35 cellular contexts compared by ENCODE assay signal in the genomic region with DNA sequence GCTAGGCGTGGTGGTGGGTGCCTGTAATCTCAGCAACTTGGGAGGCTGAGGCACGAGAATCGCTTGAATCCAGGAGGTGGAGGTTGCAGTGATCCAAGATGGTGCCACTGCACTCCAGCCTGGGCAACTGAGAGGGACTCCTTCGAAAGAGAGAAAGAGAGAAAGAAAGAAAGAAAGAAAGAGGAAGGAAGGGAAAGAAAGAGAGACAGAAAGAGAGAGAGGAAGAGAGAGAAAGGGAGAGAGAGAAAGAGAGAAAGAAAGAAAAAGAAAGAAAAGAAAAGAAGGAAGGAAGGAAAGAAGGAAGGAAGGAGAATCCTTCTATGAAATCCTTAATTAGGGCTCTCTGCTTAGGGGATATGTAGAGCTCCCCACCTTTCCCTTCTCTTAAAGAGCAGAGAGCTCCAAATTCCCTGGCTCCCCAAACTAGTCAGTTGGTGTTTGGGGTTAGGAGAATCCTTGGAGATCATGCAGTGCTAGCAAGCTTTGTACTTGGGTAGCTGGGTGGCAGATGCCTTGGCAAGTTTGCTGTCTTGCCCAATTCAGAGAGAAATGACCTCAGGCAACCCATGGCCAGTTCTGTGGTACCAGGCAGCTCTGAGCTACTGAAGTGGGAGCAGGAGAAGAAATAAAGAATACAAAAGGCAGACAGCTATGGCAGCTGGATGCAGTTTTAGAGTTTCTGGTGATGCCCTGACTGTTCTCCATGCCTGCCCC. TPM values are rescaled to one million over a fixed set of nuclear protein-coding genes. Genes with fewer than 3 reads are reported as not detected.
"Had no signal": no experiment of that assay in that cellular context is flagged by ENCODE, and none has a peak within 500 bp of the region (broad histone marks: within the 10 kb centered on the region; RNA-seq: fewer than 3 reads in every experiment).

No MANE protein-coding gene starts in this region.

- H3K4me3 Mint-ChIP-seq: activated CD4-positive, alpha-beta memory T cell treated with anti-CD3 and anti-CD28 coated beads for 36 hours; activated CD4-positive, alpha-beta T cell treated with anti-CD3 and anti-CD28 coated beads, Interleukin-2, amount 10 ng/mL, durations not matched to agents 24 days and 14 days; activated naive CD8-positive, alpha-beta T cell treated with anti-CD3 and anti-CD28 coated beads for 36 hours; memory B cell; stimulated activated effector memory CD8-positive, alpha-beta T cell treated with anti-CD3 and anti-CD28 coated beads, Interleukin-12 subunit alpha, Interleukin-12 subunit beta, amount 100 ng/mL, for 72 hours; stimulated activated naive CD8-positive, alpha-beta T cell treated with anti-CD3 and anti-CD28 coated beads, Interleukin-15, Interleukin-2, amounts not matched to agents 100 ng/mL and 50 ng/mL, for 24 hours had no signal

- ATAC-seq: activated CD4-positive, CD25-positive, alpha-beta regulatory T cell treated with anti-CD3 and anti-CD28 coated beads, Interleukin-2, amount 50 U/mL, for 24 hours; body of pancreas; gastrocnemius medialis; left colon; naive thymus-derived CD8-positive, alpha-beta T cell; sciatic nerve; stimulated activated effector memory CD8-positive, alpha-beta T cell treated with anti-CD3 and anti-CD28 coated beads, Interleukin-12 subunit alpha, Interleukin-12 subunit beta, amount 100 ng/mL, for 72 hours had no signal

- DNase-seq: activated CD4-positive, alpha-beta memory T cell treated with anti-CD3 and anti-CD28 coated beads for 36 hours; activated CD4-positive, alpha-beta T cell treated with anti-CD3 and anti-CD28 coated beads, Interleukin-2, amount 10 ng/mL, durations not matched to agents 24 days and 14 days; activated CD8-positive, alpha-beta memory T cell treated with anti-CD3 and anti-CD28 coated beads, Interleukin-2, amount 50 U/mL, for 4 hours; activated naive CD4-positive, alpha-beta T cell; activated naive CD8-positive, alpha-beta T cell treated with anti-CD3 and anti-CD28 coated beads for 36 hours; activated T-cell treated with anti-CD3 and anti-CD28 coated beads, Interleukin-2, amount 50 U/mL, for 1 hour; adrenal gland; body of pancreas; dermis blood vessel endothelial cell; effector CD4-positive, alpha-beta T cell; erythroblast; gastrocnemius medialis; naive thymus-derived CD8-positive, alpha-beta T cell; small intestine; stimulated activated CD4-positive, alpha-beta T cell treated with anti-CD3 and anti-CD28 coated beads, Interleukin-4, amount 100 ng/mL, for 24 hours; T-helper 9 cell; upper lobe of left lung had no signal

- H2AFZ ChIP-seq: hepatocyte had no signal

- H3K4me3 ChIP-seq: adrenal gland, body of pancreas, gastrocnemius medialis, hepatocyte, upper lobe of left lung had no signal

- H3K9me3 Mint-ChIP-seq: activated CD4-positive, alpha-beta memory T cell treated with anti-CD3 and anti-CD28 coated beads for 36 hours; activated CD4-positive, alpha-beta T cell treated with anti-CD3 and anti-CD28 coated beads, Interleukin-2, amount 10 ng/mL, durations not matched to agents 24 days and 14 days; activated naive CD8-positive, alpha-beta T cell treated with anti-CD3 and anti-CD28 coated beads for 36 hours; memory B cell; stimulated activated effector memory CD8-positive, alpha-beta T cell treated with anti-CD3 and anti-CD28 coated beads, Interleukin-12 subunit alpha, Interleukin-12 subunit beta, amount 100 ng/mL, for 72 hours; stimulated activated naive CD8-positive, alpha-beta T cell treated with anti-CD3 and anti-CD28 coated beads, Interleukin-15, Interleukin-2, amounts not matched to agents 100 ng/mL and 50 ng/mL, for 24 hours had no signal

- H3K9me3 ChIP-seq: adrenal gland, body of pancreas, gastrocnemius medialis had no signal

- H3K36me3 Mint-ChIP-seq: activated CD4-positive, alpha-beta memory T cell treated with anti-CD3 and anti-CD28 coated beads for 36 hours; activated naive CD8-positive, alpha-beta T cell treated with anti-CD3 and anti-CD28 coated beads for 36 hours; stimulated activated effector memory CD8-positive, alpha-beta T cell treated with anti-CD3 and anti-CD28 coated beads, Interleukin-12 subunit alpha, Interleukin-12 subunit beta, amount 100 ng/mL, for 72 hours had no signal

- FAIRE-seq: colon, keratinocyte, small intestine, TTC549 had no signal

- H3K27ac ChIP-seq: adrenal gland, body of pancreas, gastrocnemius medialis, hepatocyte, upper lobe of left lung had no signal

- H3K79me2 ChIP-seq: hepatocyte had no signal

- H3K36me3 ChIP-seq: adrenal gland, gastrocnemius medialis, upper lobe of left lung had no signal

- H3K4me2 ChIP-seq: hepatocyte had no signal

- H3K27ac Mint-ChIP-seq: activated CD4-positive, alpha-beta memory T cell treated with anti-CD3 and anti-CD28 coated beads for 36 hours; activated CD4-positive, alpha-beta T cell treated with anti-CD3 and anti-CD28 coated beads, Interleukin-2, amount 10 ng/mL, durations not matched to agents 24 days and 14 days; activated naive CD8-positive, alpha-beta T cell treated with anti-CD3 and anti-CD28 coated beads for 36 hours; memory B cell; naive thymus-derived CD8-positive, alpha-beta T cell; stimulated activated effector memory CD8-positive, alpha-beta T cell treated with anti-CD3 and anti-CD28 coated beads, Interleukin-12 subunit alpha, Interleukin-12 subunit beta, amount 100 ng/mL, for 72 hours; stimulated activated naive CD8-positive, alpha-beta T cell treated with anti-CD3 and anti-CD28 coated beads, Interleukin-15, Interleukin-2, amounts not matched to agents 100 ng/mL and 50 ng/mL, for 24 hours had no signal

- H3K4me1 ChIP-seq: adrenal gland, gastrocnemius medialis had no signal

RNA-seq across cellular contexts. Expression of a gene that starts 8.9 kb away (rescaled TPM):
- total RNA-seq: activated CD4-positive, alpha-beta memory T cell treated with anti-CD3 and anti-CD28 coated beads for 36 hours; activated CD4-positive, alpha-beta T cell treated with anti-CD3 and anti-CD28 coated beads, Interleukin-2, amount 10 ng/mL, durations not matched to agents 24 days and 14 days; activated CD8-positive, alpha-beta memory T cell treated with anti-CD3 and anti-CD28 coated beads for 36 hours; activated naive CD8-positive, alpha-beta T cell treated with anti-CD3 and anti-CD28 coated beads for 36 hours; aorta; body of pancreas; dermis blood vessel endothelial cell; gastrocnemius medialis; naive thymus-derived CD8-positive, alpha-beta T cell; osteocyte; posterior vena cava; sciatic nerve; T-helper 1 cell treated with Interleukin-12 subunit alpha and Interleukin-12 subunit beta and Interleukin-4 antibody, amounts not matched to agents 30 ng/mL and 1 ng/mL, for 36 hours; upper lobe of left lung had no signal
- polyA plus RNA-seq: adrenal gland; keratinocyte; naive thymus-derived CD8-positive, alpha-beta T cell had no signal

RNA-seq across cellular contexts. Expression of a gene that starts 14.5 kb away (rescaled TPM):
- total RNA-seq: activated CD4-positive, alpha-beta memory T cell treated with anti-CD3 and anti-CD28 coated beads for 36 hours; activated CD4-positive, alpha-beta T cell treated with anti-CD3 and anti-CD28 coated beads, Interleukin-2, amount 10 ng/mL, durations not matched to agents 24 days and 14 days; activated CD8-positive, alpha-beta memory T cell treated with anti-CD3 and anti-CD28 coated beads for 36 hours; activated naive CD8-positive, alpha-beta T cell treated with anti-CD3 and anti-CD28 coated beads for 36 hours; adrenal gland; aorta; body of pancreas; dermis blood vessel endothelial cell; gastrocnemius medialis; hepatocyte; lower leg skin; naive thymus-derived CD8-positive, alpha-beta T cell; osteocyte; posterior vena cava; renal cortical epithelial cell; sciatic nerve; T-helper 1 cell treated with Interleukin-12 subunit alpha and Interleukin-12 subunit beta and Interleukin-4 antibody, amounts not matched to agents 30 ng/mL and 1 ng/mL, for 36 hours; upper lobe of left lung had no signal
- polyA plus RNA-seq: adrenal gland; aorta; keratinocyte; naive thymus-derived CD8-positive, alpha-beta T cell; small intestine had no signal

RNA-seq across cellular contexts. Expression of a gene that starts 15.2 kb away (rescaled TPM):
- total RNA-seq: activated CD4-positive, alpha-beta memory T cell treated with anti-CD3 and anti-CD28 coated beads for 36 hours; activated CD4-positive, alpha-beta T cell treated with anti-CD3 and anti-CD28 coated beads, Interleukin-2, amount 10 ng/mL, durations not matched to agents 24 days and 14 days; activated CD8-positive, alpha-beta memory T cell treated with anti-CD3 and anti-CD28 coated beads for 36 hours; activated naive CD8-positive, alpha-beta T cell treated with anti-CD3 and anti-CD28 coated beads for 36 hours; adrenal gland; aorta; body of pancreas; dermis blood vessel endothelial cell; gastrocnemius medialis; hepatocyte; lower leg skin; naive thymus-derived CD8-positive, alpha-beta T cell; osteocyte; posterior vena cava; renal cortical epithelial cell; sciatic nerve; subcutaneous adipose tissue; T-helper 1 cell treated with Interleukin-12 subunit alpha and Interleukin-12 subunit beta and Interleukin-4 antibody, amounts not matched to agents 30 ng/mL and 1 ng/mL, for 36 hours; upper lobe of left lung had no signal
- polyA plus RNA-seq: hepatocyte; keratinocyte; naive thymus-derived CD8-positive, alpha-beta T cell; small intestine had no signal
